Comparison of ENCODE assay signal across 11 cellular contexts in the genomic region with DNA sequence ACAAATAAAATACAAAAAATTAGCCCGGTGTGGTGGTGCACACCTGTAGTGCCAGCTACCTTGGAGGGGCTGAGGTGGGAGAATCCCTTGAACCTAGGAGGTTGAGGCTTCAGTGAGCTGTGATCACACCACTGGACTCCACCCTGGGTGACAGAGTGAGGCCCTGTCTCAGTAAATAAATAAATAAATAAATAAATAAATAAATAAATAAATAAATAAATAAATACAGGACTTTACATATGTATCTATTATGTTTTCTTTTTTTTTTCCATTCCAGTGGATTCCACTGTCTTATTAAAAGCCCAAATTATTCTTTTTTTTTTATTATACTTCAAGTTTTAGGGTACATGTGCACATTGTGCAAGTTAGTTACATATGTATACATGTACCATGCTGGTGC.
"Had no signal": no experiment of that assay in that cellular context is flagged by ENCODE, and none has a peak within 500 bp of the region (broad histone marks: within the 10 kb centered on the region; RNA-seq: fewer than 3 reads in every experiment).

No MANE protein-coding gene starts in this region.

- DNase-seq: GM23248, GOT3, H7, H9, HCEC 1CT, HFFc6 had no signal

- H3K4me1 ChIP-seq: HAP-1 had no signal

- H3K27ac ChIP-seq: GM23248 had no signal

- H3K4me2 ChIP-seq: GM23338 had no signal

- H3K36me3 ChIP-seq: HAP-1 had no signal

- H3K4me3 ChIP-seq: GM23248, GM23338, HAP-1 had no signal

- ATAC-seq: GM23338, HCT116 had no signal

- FAIRE-seq: H1, H54 had no signal

- H3K9me3 ChIP-seq: HAP-1 had no signal
